In genomic region chr11:73982595-73982989, GRCh38 we compare ENCODE assay signal across 8 cellular contexts. TPM values are rescaled to one million over a fixed set of nuclear protein-coding genes. Genes with fewer than 3 reads are reported as not detected.
DNase-seq lines count a peak whose midpoint lies in the region; ATAC-seq lines count a peak whose summit lies in the region.

TSS of gene UCP2 (minus strand) at chr11:73982843. CDS start at chr11:73978378, 4,465 bp downstream.

- ATAC-seq in GM21381 (IDR thresholded peaks at IDR 0.05; ENCODE audit: unreplicated experiment) = peak; percentile 43
- ATAC-seq in esophagus mucosa = peak; percentile 83

- DNase-seq in COR-L47 (lab: John Stamatoyannopoulos, UW) = peak; percentile 92
- DNase-seq in OCI-M1 (lab: John Stamatoyannopoulos, UW) = peak; percentile 100
- DNase-seq in activated T-cell treated with anti-CD3 and anti-CD28 coated beads for 48 hours (ENCODE audit: low read depth) = peak; percentile 90
- peak; percentile 70 for DNase-seq in stimulated activated CD8-positive, alpha-beta memory T cell treated with anti-CD3 and anti-CD28 coated beads, Interleukin-7, amount 100 ng/mL, for 24 hours (ENCODE audit: low read depth)

- H3K4me1 ChIP-seq in HUES6 (ENCODE audit: control insufficient read depth, insufficient read depth, low read length) = peaks cover 30% of the 10 kb centered on the region
- peaks cover 14 to 15% of the 10 kb centered on the region in 2 donors for H3K4me1 ChIP-seq in muscle layer of duodenum (ENCODE audit: control insufficient read depth in 1 of 2, insufficient read depth in 2 of 2, low read length in 2 of 2)

- H3K4me3 ChIP-seq in HUES6 (ENCODE audit: low read depth, low read length) (peak within 1 kb of the TSS; percentile 93), muscle layer of duodenum (ENCODE audit: low read depth in 1 of 2, low read length in 2 of 2) (peak within 1 kb of the TSS; percentile 75 to 80)

- H3K27ac ChIP-seq in HUES6 (ENCODE audit: low read depth, low read length) (peak within 1 kb of the TSS; percentile 80; the same call in 1 of the 2 replicates), muscle layer of duodenum (ENCODE audit: low read length) (peak within 1 kb of the TSS; percentile 90)

- no peaks in the 10 kb centered on the region for H3K9me3 ChIP-seq in HUES6 (ENCODE audit: control insufficient read depth, insufficient read depth, low read depth, low read length)
- H3K9me3 ChIP-seq in muscle layer of duodenum (ENCODE audit: control insufficient read depth in 1 of 2, low read length in 2 of 2) = no peaks in the 10 kb centered on the region

- H3K36me3 ChIP-seq in HUES6 (ENCODE audit: control insufficient read depth, insufficient read depth, low read length) (peaks cover 33% of the 10 kb centered on the region), muscle layer of duodenum (ENCODE audit: control insufficient read depth in 1 of 2, insufficient read depth in 2 of 2, low read length in 2 of 2) (peaks cover 5 to 12% of the 10 kb centered on the region in 2 donors)

- no peaks in the 10 kb centered on the region for H3K27me3 ChIP-seq in HUES6 (ENCODE audit: control insufficient read depth, insufficient read depth, low read length)
- no peaks in the 10 kb centered on the region for H3K27me3 ChIP-seq in muscle layer of duodenum (ENCODE audit: low read depth, low read length)

- H3K9ac ChIP-seq in HUES6 (ENCODE audit: low read length) = peak within 1 kb of the TSS; percentile 90

RNA-seq across cellular contexts. Expression of gene UCP2, which starts in this region (rescaled TPM):
- total RNA-seq in esophagus mucosa = 5.3 TPM

Comparison
In these comparisons a context has a peak if more than half of its experiments do, and no peak if none do; other contexts are left out.
1. Peak in every context shown above with its lines: DNase-seq, ATAC-seq, H3K4me3 ChIP-seq and H3K27ac ChIP-seq.